ENCODE assay signal across 15 cellular contexts in genomic region chr17:12548558-12548957, GRCh38.
"Had no signal": no experiment of that assay in that cellular context is flagged by ENCODE, and none has a peak within 500 bp of the region (broad histone marks: within the 10 kb centered on the region; RNA-seq: fewer than 3 reads in every experiment).

No MANE protein-coding gene starts in this region.

- H3K36me3 ChIP-seq: SJCRH30, upper lobe of right lung had no signal

- H3K9me3 ChIP-seq: SJCRH30, upper lobe of right lung had no signal

- H3K27ac Mint-ChIP-seq: activated CD8-positive, alpha-beta memory T cell treated with anti-CD3 and anti-CD28 coated beads, Interleukin-2, amount 10 ng/mL, durations not matched to agents 7 days and 5 days; activated naive CD8-positive, alpha-beta T cell treated with anti-CD3 and anti-CD28 coated beads, Interleukin-2, amount 50 U/mL, for 24 hours; dendritic cell treated with granulocyte-macrophage colony-stimulating factor and Interleukin-4, amounts not matched to agents 40 ng/mL and 50 ng/mL, for 4 days; stimulated activated effector memory CD8-positive, alpha-beta T cell treated with anti-CD3 and anti-CD28 coated beads, Interleukin-12 subunit alpha, Interleukin-12 subunit beta, amount 100 ng/mL, for 72 hours; T-helper 2 cell treated with Interferon-gamma antibody and Interleukin-4, amounts not matched to agents 5 μg/mL and 100 μg/mL, for 36 hours had no signal

- DNase-seq: activated CD4-positive, alpha-beta T cell treated with anti-CD3 and anti-CD28 coated beads, Interleukin-2, amount 50 U/mL, for 4 hours; activated CD8-positive, alpha-beta memory T cell treated with anti-CD3 and anti-CD28 coated beads, Interleukin-2, amount 10 ng/mL, durations not matched to agents 7 days and 5 days; activated naive CD4-positive, alpha-beta T cell; activated naive CD8-positive, alpha-beta T cell treated with anti-CD3 and anti-CD28 coated beads, Interleukin-2, amount 50 U/mL, for 24 hours; central memory CD4-positive, alpha-beta T cell; glutamatergic neuron; occipital lobe; SJCRH30; small intestine; SW 1271; upper lobe of right lung had no signal

- H3K4me1 Mint-ChIP-seq: activated CD8-positive, alpha-beta memory T cell treated with anti-CD3 and anti-CD28 coated beads, Interleukin-2, amount 10 ng/mL, durations not matched to agents 7 days and 5 days; activated naive CD8-positive, alpha-beta T cell treated with anti-CD3 and anti-CD28 coated beads, Interleukin-2, amount 50 U/mL, for 24 hours; stimulated activated effector memory CD8-positive, alpha-beta T cell treated with anti-CD3 and anti-CD28 coated beads, Interleukin-12 subunit alpha, Interleukin-12 subunit beta, amount 100 ng/mL, for 72 hours had no signal

- H3K27me3 Mint-ChIP-seq: activated CD8-positive, alpha-beta memory T cell treated with anti-CD3 and anti-CD28 coated beads, Interleukin-2, amount 10 ng/mL, durations not matched to agents 7 days and 5 days; dendritic cell treated with granulocyte-macrophage colony-stimulating factor and Interleukin-4, amounts not matched to agents 40 ng/mL and 50 ng/mL, for 4 days had no signal

- H3K4me1 ChIP-seq: upper lobe of right lung had no signal

- H3K9me3 Mint-ChIP-seq: dendritic cell treated with granulocyte-macrophage colony-stimulating factor and Interleukin-4, amounts not matched to agents 40 ng/mL and 50 ng/mL, for 4 days; nephron had no signal

- H3K27me3 ChIP-seq: upper lobe of right lung had no signal

- H3K4me3 Mint-ChIP-seq: activated CD8-positive, alpha-beta memory T cell treated with anti-CD3 and anti-CD28 coated beads, Interleukin-2, amount 10 ng/mL, durations not matched to agents 7 days and 5 days; activated naive CD8-positive, alpha-beta T cell treated with anti-CD3 and anti-CD28 coated beads, Interleukin-2, amount 50 U/mL, for 24 hours; dendritic cell treated with granulocyte-macrophage colony-stimulating factor and Interleukin-4, amounts not matched to agents 40 ng/mL and 50 ng/mL, for 4 days; nephron; stimulated activated effector memory CD8-positive, alpha-beta T cell treated with anti-CD3 and anti-CD28 coated beads, Interleukin-12 subunit alpha, Interleukin-12 subunit beta, amount 100 ng/mL, for 72 hours; T-helper 2 cell treated with Interferon-gamma antibody and Interleukin-4, amounts not matched to agents 5 μg/mL and 100 μg/mL, for 36 hours had no signal

- H3K36me3 Mint-ChIP-seq: activated CD8-positive, alpha-beta memory T cell treated with anti-CD3 and anti-CD28 coated beads, Interleukin-2, amount 10 ng/mL, durations not matched to agents 7 days and 5 days; stimulated activated effector memory CD8-positive, alpha-beta T cell treated with anti-CD3 and anti-CD28 coated beads, Interleukin-12 subunit alpha, Interleukin-12 subunit beta, amount 100 ng/mL, for 72 hours had no signal

- H3K4me3 ChIP-seq: SJCRH30, upper lobe of right lung had no signal

- H3K27ac ChIP-seq: SJCRH30, upper lobe of right lung had no signal
